ENCODE assay signal across 16 cellular contexts in the genomic region with DNA sequence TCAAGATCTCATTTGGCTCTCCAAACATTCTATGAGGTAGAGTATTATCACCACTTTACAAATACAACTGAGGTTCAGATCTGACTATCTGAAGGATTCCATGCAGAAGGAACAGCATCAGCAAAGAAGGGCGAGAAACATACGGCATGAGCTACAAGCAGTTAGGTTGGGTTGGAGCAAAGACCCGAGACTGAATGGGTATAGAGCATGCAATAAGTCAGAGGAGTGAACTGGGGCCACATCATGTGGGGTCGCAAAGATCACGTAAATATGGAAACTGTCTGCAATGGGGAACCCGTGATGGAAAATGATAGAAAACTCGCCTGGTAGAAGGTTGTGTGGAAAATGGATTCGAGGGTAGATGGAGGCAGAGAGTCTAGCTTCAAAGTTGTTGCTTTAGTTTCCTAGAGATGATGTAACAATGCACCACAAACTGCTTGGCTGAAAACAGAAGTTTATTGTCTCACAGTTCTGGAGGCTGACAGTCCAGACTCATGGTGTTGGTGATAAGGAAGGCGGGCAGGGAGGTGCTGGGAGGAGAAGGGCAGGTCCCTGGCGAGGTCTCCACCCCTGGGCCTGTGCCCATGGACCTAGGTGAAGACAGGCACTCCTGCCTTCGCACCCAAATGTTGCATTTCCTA. TPM values are rescaled to one million over a fixed set of nuclear protein-coding genes. Genes with fewer than 3 reads are reported as not detected.
A peak's percentile ranks its signal among the peaks of the same experiment; 100 is the strongest.
DNase-seq lines count a peak whose midpoint lies in the region; ATAC-seq and TF ChIP-seq lines count a peak whose summit lies in the region.
"Had no signal": no experiment of that assay in that cellular context is flagged by ENCODE, and none has a peak within 500 bp of the region (broad histone marks: within the 10 kb centered on the region; RNA-seq: fewer than 3 reads in every experiment).

No MANE protein-coding gene starts in this region.

- H3K56ac ChIP-seq in mesendoderm (ENCODE audit: low read length) = no peak overlapping the region

- no peak overlapping the region for H2AK5ac ChIP-seq in mesendoderm (ENCODE audit: low read length)

- H3K27ac Mint-ChIP-seq in endodermal cell = no peak overlapping the region

- H2BK5ac ChIP-seq in mesendoderm (ENCODE audit: low read length) = no peak overlapping the region

- H3K4ac ChIP-seq in mesendoderm (ENCODE audit: low read depth, low read length) = no peak overlapping the region

- peaks cover 2% of the 10 kb centered on the region for H3K27me3 Mint-ChIP-seq in endodermal cell (ENCODE audit: insufficient read depth)

- H3K4me3 ChIP-seq in mesendoderm (ENCODE audit: low read length) = no peak overlapping the region
- no peak overlapping the region for H3K4me3 ChIP-seq in endodermal cell (ENCODE audit: low read length)
- H3K4me3 ChIP-seq: HAP-1, SJCRH30 had no signal

- H2BK120ac ChIP-seq in mesendoderm (ENCODE audit: low read depth, low read length) = no peak overlapping the region

- no peak overlapping the region for H2BK15ac ChIP-seq in mesendoderm (replicated peaks; ENCODE audit: low read depth)

- no peaks in the 10 kb centered on the region for H3K4me1 ChIP-seq in mesendoderm (ENCODE audit: control insufficient read depth, low read depth, low read length)
- no peaks in the 10 kb centered on the region for H3K4me1 ChIP-seq in endodermal cell (ENCODE audit: control insufficient read depth, insufficient read depth, low read length)
- H3K4me1 ChIP-seq: Caco-2, SJCRH30 had no signal

- no CpG with 5 or more reads among the region's 11 CpGs for WGBS in mesendoderm (ENCODE audit: extremely low coverage, insufficient coverage, low lambda C conversion rate)
- WGBS in endodermal cell (ENCODE audit: insufficient coverage in 1 of 2, insufficient read length in 1 of 2), 2 experiments = 92 to 96% methylated on average over 8 to 11 of the region's 11 CpGs

- no peaks in the 10 kb centered on the region for H3K9me3 ChIP-seq in endodermal cell (ENCODE audit: control insufficient read depth, low read length)
- H3K9me3 ChIP-seq: Caco-2, HAP-1, SJCRH30 had no signal

- no peaks in the 10 kb centered on the region for H3K9me3 Mint-ChIP-seq in endodermal cell

- no peaks in the 10 kb centered on the region for H3K36me3 Mint-ChIP-seq in endodermal cell (ENCODE audit: low read depth)
- H3K36me3 Mint-ChIP-seq: CD14-positive monocyte had no signal

- no peaks in the 10 kb centered on the region for H3K4me1 Mint-ChIP-seq in endodermal cell
- H3K4me1 Mint-ChIP-seq: CD14-positive monocyte had no signal

- no peak overlapping the region for H3K23ac ChIP-seq in mesendoderm (ENCODE audit: low read length)

- H3K4me2 ChIP-seq in mesendoderm (ENCODE audit: low read length) = no peak overlapping the region

- DNase-seq in left cardiac atrium = peak; percentile 34
- no peak for DNase-seq in cardiac septum (ENCODE audit: low spot score)
- peak; percentile 54 for DNase-seq in globus pallidus (ENCODE audit: low spot score)
- peak in 2 of 49 donors; percentile 27 to 52 for DNase-seq in substantia nigra (lab: John Stamatoyannopoulos, UW)
- no peak for DNase-seq in mesendoderm
- DNase-seq in stimulated activated CD4-positive, alpha-beta T cell treated with anti-CD3 and anti-CD28 coated beads, Interleukin-15, amount 100 ng/mL, for 24 hours = no peak
- no peak for DNase-seq in endodermal cell
- DNase-seq: Caco-2, IMR-90, NCI-H1048, NCI-H1694, NCI-H446 had no signal

- H3K36me3 ChIP-seq in mesendoderm (ENCODE audit: control insufficient read depth, insufficient read depth, low read length) = no peaks in the 10 kb centered on the region
- H3K36me3 ChIP-seq in endodermal cell (ENCODE audit: control insufficient read depth, insufficient read depth, low read length) = no peaks in the 10 kb centered on the region
- H3K36me3 ChIP-seq: HAP-1, SJCRH30 had no signal

- no peak overlapping the region for H3K18ac ChIP-seq in mesendoderm (ENCODE audit: low read length)

- H3K79me2 ChIP-seq in mesendoderm (ENCODE audit: control insufficient read depth, insufficient read depth, low read length) = no peaks in the 10 kb centered on the region

- H4K5ac ChIP-seq in mesendoderm (ENCODE audit: low read length) = no peak overlapping the region

- no peak overlapping the region for H3K4me3 Mint-ChIP-seq in endodermal cell
- H3K4me3 Mint-ChIP-seq: CD14-positive monocyte had no signal

- no peaks in the 10 kb centered on the region for H3K79me1 ChIP-seq in mesendoderm (ENCODE audit: low read length)

- H3K9ac ChIP-seq in mesendoderm (ENCODE audit: low read length) (no peak overlapping the region), endodermal cell (ENCODE audit: extremely low read depth, low read length, poor library complexity, severe bottlenecking) (no peak overlapping the region)

- intact Hi-C loops in left cardiac atrium (cut with DNase I) = no loop called here
- intact Hi-C loops in cardiac septum (cut with DNase I) = no loop called here

- no peak overlapping the region for H4K8ac ChIP-seq in mesendoderm (ENCODE audit: low read depth, low read length)

- H3K27me3 ChIP-seq in mesendoderm (ENCODE audit: insufficient read depth, low read length, poor library complexity) (no peaks in the 10 kb centered on the region), endodermal cell (ENCODE audit: control insufficient read depth, insufficient read depth, low read length, poor library complexity, severe bottlenecking) (no peaks in the 10 kb centered on the region)

- TF ChIP-seq CTCF in endodermal cell (conservative IDR thresholded peaks at IDR 0.05) = no peak

- peak; percentile 38 to 60 for ATAC-seq in left cardiac atrium

- H3K27ac ChIP-seq in angular gyrus (ENCODE audit: low read depth, low read length) (peak overlapping the region; percentile 60), substantia nigra (ENCODE audit: low read depth, low read length, poor library complexity, severe bottlenecking) (peak overlapping the region; percentile 2), mesendoderm (ENCODE audit: low read depth, low read length) (no peak overlapping the region), endodermal cell (ENCODE audit: low read depth, low read length) (no peak overlapping the region)
- H3K27ac ChIP-seq: SJCRH30 had no signal

RNA-seq across cellular contexts. Expression of a gene that starts 44.3 kb away (rescaled TPM):
- total RNA-seq in left cardiac atrium (10 to 100 TPM; 70.9 to 99.8 TPM), cardiac septum (81.5 TPM), endodermal cell (100 to 1,000 TPM; 130 to 194 TPM)
- polyA plus RNA-seq in mesendoderm (2013, experiment 1 of 2) = 221 TPM
- 213 TPM for polyA plus RNA-seq in mesendoderm (2013, experiment 2 of 2)
- 147 TPM for polyA plus RNA-seq in endodermal cell (2013, experiment 1 of 2)
- polyA plus RNA-seq in endodermal cell (2013, experiment 2 of 2) = 135 TPM

Comparison
In these comparisons a context has a peak if more than half of its experiments do, and no peak if none do; other contexts are left out.
1. DNase-seq: peak in left cardiac atrium (single experiment) and globus pallidus (single experiment); none in cardiac septum (single experiment), mesendoderm (single experiment), stimulated activated CD4-positive, alpha-beta T cell treated with anti-CD3 and anti-CD28 coated beads, Interleukin-15, amount 100 ng/mL, for 24 hours (single experiment) and endodermal cell (single experiment).
2. H3K27ac ChIP-seq: peak in angular gyrus (single experiment) and substantia nigra (single experiment); none in mesendoderm (single experiment) and endodermal cell (single experiment).